In the genomic region with DNA sequence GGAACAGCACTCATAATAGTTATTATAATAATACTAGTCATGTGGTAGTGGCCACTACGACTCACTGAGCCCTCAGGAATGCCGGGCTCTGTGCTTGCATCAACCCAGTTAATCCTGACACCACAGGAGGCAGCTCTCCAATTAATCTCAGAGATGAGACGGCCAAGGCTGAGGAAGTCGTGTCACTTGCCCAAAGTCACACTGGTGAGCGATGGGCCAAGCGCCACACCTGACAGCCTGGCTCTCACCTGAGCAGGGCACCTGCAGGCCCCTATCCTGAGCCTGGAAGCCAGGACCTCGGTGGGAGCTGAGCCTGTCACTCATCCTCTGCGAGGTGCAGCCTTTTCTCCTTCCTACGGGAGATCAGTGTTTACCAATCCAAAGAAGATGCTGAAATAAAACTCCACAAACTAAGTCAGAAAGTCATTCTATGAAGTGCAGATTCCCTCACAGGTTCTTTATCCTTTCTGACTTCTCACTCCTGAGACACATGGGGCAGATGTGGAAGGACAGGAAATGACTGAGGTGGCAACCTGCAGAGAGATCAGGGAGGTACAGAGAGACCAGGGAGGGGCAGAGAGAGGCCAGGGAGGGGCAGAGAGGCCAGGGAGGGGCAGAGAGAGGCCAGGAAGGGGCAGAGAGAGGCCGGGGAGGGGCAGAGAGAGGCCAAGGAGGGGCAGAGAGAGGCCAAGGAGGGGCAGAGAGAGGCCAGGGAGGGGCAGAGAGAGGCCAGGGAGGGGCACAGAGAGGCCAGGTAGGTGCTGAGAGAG, we compare ENCODE assay signal across 12 cellular contexts. TPM values are rescaled to one million over a fixed set of nuclear protein-coding genes. Genes with fewer than 3 reads are reported as not detected.
DNase-seq lines count a peak whose midpoint lies in the region; ATAC-seq and TF ChIP-seq lines count a peak whose summit lies in the region.
"Had no signal": no experiment of that assay in that cellular context is flagged by ENCODE, and none has a peak within 500 bp of the region (broad histone marks: within the 10 kb centered on the region; RNA-seq: fewer than 3 reads in every experiment).

No MANE protein-coding gene starts in this region.

- H2AFZ ChIP-seq in HCT116 (ENCODE audit: low read depth, low read length, poor library complexity, severe bottlenecking) (no peak overlapping the region), MM.1S (ENCODE audit: low read length) (no peak overlapping the region)
- H2AFZ ChIP-seq: GM23248 had no signal

- H3K4me3 ChIP-seq in HCT116 (replicated peaks in 1 of 2; ENCODE audit: low read depth in 1 of 2, low read length in 2 of 2): no peak overlapping the region
- H3K4me3 ChIP-seq in Panc1 (ENCODE audit: low read depth in 2 of 2, low read length in 2 of 2): no peak overlapping the region
- no peak overlapping the region for H3K4me3 ChIP-seq in skeletal muscle tissue (ENCODE audit: low read length in 3 of 3)
- no peak overlapping the region for H3K4me3 ChIP-seq in MM.1S (ENCODE audit: low read length)
- H3K4me3 ChIP-seq: GM23248 had no signal

- no peak for TF ChIP-seq CTCF in HCT116 (IDR thresholded peaks at IDR 0.05 in 2 of 3, conservative IDR thresholded peaks at IDR 0.05 in 1 of 3; ENCODE audit: borderline replicate concordance in 1 of 3, insufficient read depth in 1 of 3, low read depth in 2 of 3, low read length in 2 of 3)
- TF ChIP-seq CTCF in Panc1 (IDR thresholded peaks at IDR 0.05): no peak
- TF ChIP-seq CTCF in MM.1S (IDR thresholded peaks at IDR 0.05; ENCODE audit: low read length): no peak

- H3K4me2 ChIP-seq in HCT116 (ENCODE audit: low read length) (peak overlapping the region; percentile 18), MM.1S (ENCODE audit: low read depth, low read length) (no peak overlapping the region)

- H3F3A ChIP-seq in MM.1S (ENCODE audit: insufficient read depth, low read length): no peaks in the 10 kb centered on the region

- peak; percentile 56 for ATAC-seq in HCT116
- ATAC-seq in Panc1: peak; percentile 40; the same call in 1 of the 2 replicates
- ATAC-seq in left ventricle myocardium superior: no peak
- no peak for ATAC-seq in HG03045 (IDR thresholded peaks at IDR 0.05; ENCODE audit: unreplicated experiment)
- no peak for ATAC-seq in HG02678 (IDR thresholded peaks at IDR 0.05; ENCODE audit: unreplicated experiment)

- RAD21 ChIA-PET in HCT116 (lab: Charles Lee; ENCODE audit: low non-redundant PET in 1 of 2, low total read pairs in 2 of 2, uncharacterized antibody in 2 of 2, unreplicated experiment in 2 of 2): no interaction called here

- H4K20me1 ChIP-seq in HCT116 (ENCODE audit: insufficient read depth) (no peaks in the 10 kb centered on the region), MM.1S (ENCODE audit: insufficient read depth, low read length) (no peaks in the 10 kb centered on the region)

- no peaks in the 10 kb centered on the region for H3K36me3 ChIP-seq in HCT116 (ENCODE audit: control insufficient read depth in 1 of 2, insufficient read depth in 2 of 2, low read length in 2 of 2)
- H3K36me3 ChIP-seq in Panc1 (ENCODE audit: control insufficient read depth, insufficient read depth, low read length): no peaks in the 10 kb centered on the region
- peaks cover 0 to 2% (median 0%) of the 10 kb centered on the region in 3 donors for H3K36me3 ChIP-seq in skeletal muscle tissue (ENCODE audit: control insufficient read depth in 3 of 3, insufficient read depth in 3 of 3, low read length in 3 of 3)
- H3K36me3 ChIP-seq in MM.1S (replicated peaks; ENCODE audit: insufficient read depth, low read length): no peaks in the 10 kb centered on the region

- no peaks in the 10 kb centered on the region for H3K9me2 ChIP-seq in HCT116 (ENCODE audit: insufficient read depth)
- no peaks in the 10 kb centered on the region for H3K9me2 ChIP-seq in MM.1S (replicated peaks; ENCODE audit: insufficient read depth, low read length)

- no TSS peak for BruUV-seq in HCT116 (replicated peaks; lab: Mats Ljungman, UMichigan)
- no TSS peak for BruUV-seq in Panc1 (replicated peaks; lab: Mats Ljungman, UMichigan)

- in situ Hi-C loops in Panc1 (cut with HindIII; ENCODE audit: low pct_unique_long_range_greater_than_20kb, low sequenced_read_pairs): no loop called here

- CTCF ChIA-PET in HCT116 (lab: Charles Lee) (no interaction called here), Panc1 (lab: Charles Lee) (no interaction called here)

- POLR2A ChIA-PET in HCT116 (lab: Charles Lee): no interaction called here
- POLR2A ChIA-PET in Panc1 (lab: Charles Lee): no interaction called here

- H3K27ac ChIP-seq in HCT116 (ENCODE audit: low read depth, low read length) (no peak overlapping the region), Panc1 (ENCODE audit: low read length) (no peak overlapping the region), skeletal muscle tissue (ENCODE audit: low read depth, low read length) (peak overlapping the region; percentile 39), MM.1S (ENCODE audit: low read length) (no peak overlapping the region)
- H3K27ac ChIP-seq: GM23248 had no signal

- no peaks in the 10 kb centered on the region for H3K9me3 ChIP-seq in HCT116 (ENCODE audit: control insufficient read depth in 1 of 2, insufficient read depth in 1 of 2, low read depth in 1 of 2, low read length in 2 of 2)
- no peaks in the 10 kb centered on the region for H3K9me3 ChIP-seq in Panc1 (ENCODE audit: control insufficient read depth, insufficient read depth, low read depth, low read length)
- H3K9me3 ChIP-seq in skeletal muscle tissue (ENCODE audit: control insufficient read depth in 3 of 3, low read length in 3 of 3): no peaks in the 10 kb centered on the region
- no peaks in the 10 kb centered on the region for H3K9me3 ChIP-seq in MM.1S (replicated peaks; ENCODE audit: insufficient read depth, low read length)

- DNase-seq in HCT116 (ENCODE audit: low read depth, low spot score): no peak
- no peak for DNase-seq in Panc1 (ENCODE audit: low read depth, low spot score)
- DNase-seq in left ventricle myocardium superior: peak; percentile 28
- DNase-seq in MM.1S: no peak
- DNase-seq in stimulated activated CD4-positive, alpha-beta T cell treated with anti-CD3 and anti-CD28 coated beads, Interleukin-4, amount 100 ng/mL, for 24 hours: no peak
- DNase-seq: activated CD4-positive, alpha-beta memory T cell treated with anti-CD3 and anti-CD28 coated beads for 36 hours; foreskin fibroblast; GM23248; retina had no signal

- H3K27me3 ChIP-seq in HCT116 (ENCODE audit: insufficient read depth, low read length) (peaks cover 18% of the 10 kb centered on the region; the same call in 1 of the 2 replicates), Panc1 (ENCODE audit: control insufficient read depth, insufficient read depth, low read length) (peaks cover 5% of the 10 kb centered on the region), skeletal muscle tissue (ENCODE audit: control insufficient read depth in 3 of 3, insufficient read depth in 3 of 3, low read length in 3 of 3) (no peaks in the 10 kb centered on the region), MM.1S (replicated peaks; ENCODE audit: insufficient read depth, low read length) (peaks cover 14% of the 10 kb centered on the region; the same call in 1 of the 2 replicates)

- H3K9ac ChIP-seq in HCT116 (ENCODE audit: low read length) (no peak overlapping the region), skeletal muscle tissue (ENCODE audit: low read depth in 1 of 3, low read length in 3 of 3) (no peak overlapping the region), MM.1S (ENCODE audit: low read length) (no peak overlapping the region)
- H3K9ac ChIP-seq: GM23248 had no signal

- intact Hi-C loops in HCT116 (cut with micrococcal nuclease) (no loop called here), Panc1 (cut with micrococcal nuclease; ENCODE audit: unreplicated experiment) (no loop called here), left ventricle myocardium superior (cut with micrococcal nuclease) (no loop called here)

- no peak for TF ChIP-seq POLR2A in HCT116 (IDR thresholded peaks at IDR 0.05; ENCODE audit: borderline replicate concordance, extremely low read depth, insufficient read depth, insufficient read length)

- H3K4me1 ChIP-seq in HCT116 (ENCODE audit: control insufficient read depth in 1 of 2, insufficient read depth in 2 of 2, low read length in 2 of 2): peaks cover 0 to 17% of the 10 kb centered on the region in 2 experiments; a peak in 2 of 4 replicates
- no peaks in the 10 kb centered on the region for H3K4me1 ChIP-seq in Panc1 (ENCODE audit: control insufficient read depth, insufficient read depth, low read length)
- peaks cover 9 to 38% (median 27%) of the 10 kb centered on the region in 3 donors for H3K4me1 ChIP-seq in skeletal muscle tissue (ENCODE audit: control insufficient read depth in 3 of 3, insufficient read depth in 3 of 3, low read length in 3 of 3)
- no peaks in the 10 kb centered on the region for H3K4me1 ChIP-seq in MM.1S (ENCODE audit: low read length)

- H3K79me2 ChIP-seq in HCT116 (ENCODE audit: insufficient read depth, low read length) (no peaks in the 10 kb centered on the region), MM.1S (ENCODE audit: low read length) (no peaks in the 10 kb centered on the region)

- no peak for TF ChIP-seq RAD21 in HCT116 (IDR thresholded peaks at IDR 0.05; ENCODE audit: low read depth)

TF ChIP-seq in HCT116, 20 proteins besides CTCF, POLR2A, EP300 and RAD21 (continues in another document):
- no peak for TF ChIP-seq FOSL1 (IDR thresholded peaks at IDR 0.05; ENCODE audit: low read depth)
- TF ChIP-seq, protein P1, sequence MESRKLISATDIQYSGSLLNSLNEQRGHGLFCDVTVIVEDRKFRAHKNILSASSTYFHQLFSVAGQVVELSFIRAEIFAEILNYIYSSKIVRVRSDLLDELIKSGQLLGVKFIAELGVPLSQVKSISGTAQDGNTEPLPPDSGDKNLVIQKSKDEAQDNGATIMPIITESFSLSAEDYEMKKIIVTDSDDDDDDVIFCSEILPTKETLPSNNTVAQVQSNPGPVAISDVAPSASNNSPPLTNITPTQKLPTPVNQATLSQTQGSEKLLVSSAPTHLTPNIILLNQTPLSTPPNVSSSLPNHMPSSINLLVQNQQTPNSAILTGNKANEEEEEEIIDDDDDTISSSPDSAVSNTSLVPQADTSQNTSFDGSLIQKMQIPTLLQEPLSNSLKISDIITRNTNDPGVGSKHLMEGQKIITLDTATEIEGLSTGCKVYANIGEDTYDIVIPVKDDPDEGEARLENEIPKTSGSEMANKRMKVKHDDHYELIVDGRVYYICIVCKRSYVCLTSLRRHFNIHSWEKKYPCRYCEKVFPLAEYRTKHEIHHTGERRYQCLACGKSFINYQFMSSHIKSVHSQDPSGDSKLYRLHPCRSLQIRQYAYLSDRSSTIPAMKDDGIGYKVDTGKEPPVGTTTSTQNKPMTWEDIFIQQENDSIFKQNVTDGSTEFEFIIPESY (IDR thresholded peaks at IDR 0.05; ENCODE audit: extremely low read depth, insufficient replicate concordance, low read length): no peak
- TF ChIP-seq EZH2phosphoT487 (IDR thresholded peaks at IDR 0.05; ENCODE audit: borderline replicate concordance): no peak
- TF ChIP-seq, protein P2, sequence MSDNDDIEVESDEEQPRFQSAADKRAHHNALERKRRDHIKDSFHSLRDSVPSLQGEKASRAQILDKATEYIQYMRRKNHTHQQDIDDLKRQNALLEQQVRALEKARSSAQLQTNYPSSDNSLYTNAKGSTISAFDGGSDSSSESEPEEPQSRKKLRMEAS (IDR thresholded peaks at IDR 0.05): no peak

RNA-seq across cellular contexts. Expression of a gene that starts 38.6 kb away (rescaled TPM):
- total RNA-seq in HCT116 (2021; ENCODE audit: unreplicated experiment) (0.10 TPM), Panc1 (2021; ENCODE audit: unreplicated experiment) (not detected), left ventricle myocardium superior (21.3 TPM), skeletal muscle tissue (6.3 TPM)
- polyA plus RNA-seq in HCT116 (2012): 0.09 TPM in 1 of 2 replicates, not detected in the other
- polyA plus RNA-seq in Panc1 (2012; ENCODE audit: insufficient read length): 0.19 TPM
- total RNA-seq: GM23248 had no signal
- polyA plus RNA-seq: GM23248 had no signal

Comparison
In these comparisons a context has a peak if more than half of its experiments do, and no peak if none do; other contexts are left out.
1. ATAC-seq: peak in HCT116 (single experiment) and Panc1 (single experiment); none in left ventricle myocardium superior (single experiment), HG03045 (single experiment) and HG02678 (single experiment).